In genomic region chr3:134873789-134874188, GRCh38 we compare ENCODE assay signal across 20 cellular contexts.
DNase-seq lines count a peak whose midpoint lies in the region; ATAC-seq, FAIRE-seq and TF ChIP-seq lines count a peak whose summit lies in the region.
"Had no signal": no experiment of that assay in that cellular context is flagged by ENCODE, and none has a peak within 500 bp of the region (broad histone marks: within the 10 kb centered on the region; RNA-seq: fewer than 3 reads in every experiment).

No MANE protein-coding gene starts in this region.

- ATAC-seq in IMR-90 (ENCODE audit: low read depth) (no peak), HepG2 (no peak)
- ATAC-seq: CD8-positive, alpha-beta T cell had no signal

- no peaks in the 10 kb centered on the region for H3K9me3 ChIP-seq in IMR-90 (ENCODE audit: control insufficient read depth, insufficient read depth, low read length)
- H3K9me3 ChIP-seq in HepG2 (ENCODE audit: low read length), result no peaks in the 10 kb centered on the region
- no peaks in the 10 kb centered on the region for H3K9me3 ChIP-seq in PC-9 (ENCODE audit: insufficient read depth, low read depth)
- H3K9me3 ChIP-seq: BLaER1 treated with 17β-estradiol and CSF1 and Interleukin-3, amounts not matched to agents 10 nM and 100 nM; Caco-2 had no signal

- H2BK15ac ChIP-seq in IMR-90 (ENCODE audit: low read depth, low read length), result no peak overlapping the region

- dilution Hi-C loops in IMR-90 (cut with HindIII; ENCODE audit: low sequenced_read_pairs, unreplicated experiment), result no loop called here

- no peak overlapping the region for H3K23ac ChIP-seq in IMR-90 (ENCODE audit: low read depth, low read length)

- H3K56ac ChIP-seq in IMR-90 (ENCODE audit: extremely low read depth, insufficient read depth, low read length), result no peak overlapping the region

- no CpG with 5 or more reads among the region's 1 CpG for WGBS in IMR-90 (ENCODE audit: extremely low coverage in 2 of 2, insufficient read length in 1 of 2), 2 experiments
- WGBS in HepG2 (ENCODE audit: low lambda C conversion rate), result 0% methylated on average over 1 of the region's 1 CpG

- H3K9me1 ChIP-seq in IMR-90 (ENCODE audit: insufficient read depth, low read length), result no peaks in the 10 kb centered on the region

- TF ChIP-seq POLR2A in IMR-90 (IDR thresholded peaks at IDR 0.05; ENCODE audit: low read depth, low read length), result no peak
- no peak for TF ChIP-seq POLR2A in HepG2 (IDR thresholded peaks at IDR 0.05; ENCODE audit: insufficient read depth in 1 of 2, low read depth in 2 of 2, low read length in 2 of 2)
- no peak for TF ChIP-seq POLR2A in H54 (IDR thresholded peaks at IDR 0.05; ENCODE audit: low read depth, low read length)

- no peaks in the 10 kb centered on the region for H3K79me2 ChIP-seq in HepG2 (ENCODE audit: insufficient read depth, low read length)
- no peaks in the 10 kb centered on the region for H3K79me2 ChIP-seq in PC-9 (ENCODE audit: low read depth)

- no peaks in the 10 kb centered on the region for H3K27me3 ChIP-seq in IMR-90 (ENCODE audit: control insufficient read depth, insufficient read depth, low read length)
- H3K27me3 ChIP-seq in HepG2 (ENCODE audit: control insufficient read depth in 1 of 2, insufficient read depth in 2 of 2, low read length in 2 of 2), result no peaks in the 10 kb centered on the region
- H3K27me3 ChIP-seq in PC-9 (ENCODE audit: insufficient read depth, low read depth), result peaks cover 64% of the 10 kb centered on the region
- H3K27me3 ChIP-seq: BLaER1 treated with 17β-estradiol and CSF1 and Interleukin-3, amounts not matched to agents 10 nM and 100 nM had no signal

- H4K8ac ChIP-seq in IMR-90 (ENCODE audit: low read depth in 2 of 2, low read length in 2 of 2), result no peak overlapping the region

- H4K20me1 ChIP-seq in IMR-90 (ENCODE audit: insufficient read depth, low read length) (no peaks in the 10 kb centered on the region), HepG2 (ENCODE audit: insufficient read depth, low read length) (no peaks in the 10 kb centered on the region), PC-9 (ENCODE audit: insufficient read depth) (no peaks in the 10 kb centered on the region)
- H4K20me1 ChIP-seq: BLaER1 treated with 17β-estradiol and CSF1 and Interleukin-3, amounts not matched to agents 10 nM and 100 nM had no signal

- in situ Hi-C loops in IMR-90 (cut with MboI; ENCODE audit: low sequenced_read_pairs), result no loop called here
- in situ Hi-C loops in HepG2 (cut with HindIII; ENCODE audit: extremely low pct_ligation_motif_present, low pct_unique_long_range_greater_than_20kb), result no loop called here

- no peak overlapping the region for H2BK20ac ChIP-seq in IMR-90 (ENCODE audit: low read depth, low read length)

- DNase-seq in IMR-90 (no peak), HepG2 (ENCODE audit: low spot score) (no peak), PC-9 (no peak), H54 (ENCODE audit: insufficient read length, low spot score) (no peak)
- no peak for DNase-seq in activated T-cell treated with anti-CD3 and anti-CD28 coated beads, Interleukin-2, amount 50 U/mL, for 48 hours
- DNase-seq: 8988T; AML-193; Caco-2; Calu3; CD4-positive, alpha-beta T cell; CD8-positive, alpha-beta T cell; DMS79 treated with DMSO at 0.1 percent for 48 hours; GF-D8 had no signal

- no peak overlapping the region for H4K91ac ChIP-seq in IMR-90 (ENCODE audit: insufficient read depth, low read depth, low read length)

- no peak overlapping the region for H3K18ac ChIP-seq in IMR-90 (ENCODE audit: low read depth, low read length)

- no peak overlapping the region for H2AK5ac ChIP-seq in IMR-90 (ENCODE audit: low read depth, low read length)

- no peak for FAIRE-seq in HepG2 (lab: Jason Lieb, UNC)
- FAIRE-seq in H54 (lab: Jason Lieb, UNC), result no peak
- FAIRE-seq: A204.1, D721Med, G401.6, GM12892, GM18507 had no signal

- no TSS peak for BruUV-seq in IMR-90 (replicated peaks; lab: Mats Ljungman, UMichigan)
- BruUV-seq in HepG2 (replicated peaks; lab: Mats Ljungman, UMichigan), result no TSS peak
- no TSS peak for BruUV-seq in PC-9 (replicated peaks; lab: Mats Ljungman, UMichigan)

- H3K36me3 ChIP-seq in IMR-90 (ENCODE audit: control insufficient read depth, insufficient read depth, low read length), result no peaks in the 10 kb centered on the region
- no peaks in the 10 kb centered on the region for H3K36me3 ChIP-seq in HepG2 (replicated peaks in 1 of 2; ENCODE audit: control insufficient read depth in 1 of 2, insufficient read depth in 2 of 2, low read length in 2 of 2)
- H3K36me3 ChIP-seq in PC-9 (ENCODE audit: low read depth), result no peaks in the 10 kb centered on the region
- H3K36me3 ChIP-seq: BLaER1 treated with 17β-estradiol and CSF1 and Interleukin-3, amounts not matched to agents 10 nM and 100 nM had no signal

- H3K79me1 ChIP-seq in IMR-90 (ENCODE audit: low read depth in 1 of 2, low read length in 2 of 2), result no peaks in the 10 kb centered on the region

- H3F3A ChIP-seq in PC-9 (ENCODE audit: insufficient read depth, low read depth), result no peaks in the 10 kb centered on the region

- no peak overlapping the region for H2BK5ac ChIP-seq in IMR-90 (ENCODE audit: low read depth, low read length, poor library complexity, severe bottlenecking)

- no peak overlapping the region for H3K9ac ChIP-seq in IMR-90 (ENCODE audit: low read depth, low read length)
- no peak overlapping the region for H3K9ac ChIP-seq in HepG2 (ENCODE audit: insufficient read depth, low read depth, low read length)
- H3K9ac ChIP-seq: BLaER1 treated with 17β-estradiol and CSF1 and Interleukin-3, amounts not matched to agents 10 nM and 100 nM had no signal

- H3K9me2 ChIP-seq in PC-9 (ENCODE audit: insufficient read depth), result no peaks in the 10 kb centered on the region

- H3K4me1 ChIP-seq in IMR-90 (ENCODE audit: control insufficient read depth, insufficient read depth, low read length), result no peaks in the 10 kb centered on the region
- peaks cover 9% of the 10 kb centered on the region; the same call in 1 of the 2 replicates for H3K4me1 ChIP-seq in HepG2 (ENCODE audit: insufficient read depth, low read length)
- no peaks in the 10 kb centered on the region for H3K4me1 ChIP-seq in PC-9 (replicated peaks; ENCODE audit: insufficient read depth)
- H3K4me1 ChIP-seq: BLaER1 treated with 17β-estradiol and CSF1 and Interleukin-3, amounts not matched to agents 10 nM and 100 nM; Caco-2 had no signal

- H4K5ac ChIP-seq in IMR-90 (ENCODE audit: low read depth, low read length), result no peak overlapping the region

- H2BK120ac ChIP-seq in IMR-90 (ENCODE audit: low read depth, low read length), result no peak overlapping the region

- no peak overlapping the region for H3K14ac ChIP-seq in IMR-90 (replicated peaks; ENCODE audit: low read depth, low read length)

- TF ChIP-seq RAD21 in IMR-90 (IDR thresholded peaks at IDR 0.05; ENCODE audit: low read length) (no peak), HepG2 (CRISPR knock-in tag; IDR thresholded peaks at IDR 0.05) (no peak)

- H3K27ac ChIP-seq in IMR-90 (ENCODE audit: insufficient read depth, low read length), result no peak overlapping the region
- no peak overlapping the region for H3K27ac ChIP-seq in HepG2 (ENCODE audit: extremely low read length, insufficient read depth, low read length)
- H3K27ac ChIP-seq in PC-9, result no peak overlapping the region
- H3K27ac ChIP-seq: BLaER1 treated with 17β-estradiol and CSF1 and Interleukin-3, amounts not matched to agents 10 nM and 100 nM; C4-2B had no signal

- no peak overlapping the region for H3K4ac ChIP-seq in IMR-90 (ENCODE audit: low read depth, low read length)

- intact Hi-C loops in IMR-90 (cut with micrococcal nuclease) (no loop called here), HepG2 (cut with micrococcal nuclease; ENCODE audit: unreplicated experiment) (no loop called here), PC-9 (cut with micrococcal nuclease; ENCODE audit: unreplicated experiment) (no loop called here)

- no peak overlapping the region for H3K4me2 ChIP-seq in IMR-90 (ENCODE audit: low read depth, low read length)
- H3K4me2 ChIP-seq in HepG2 (ENCODE audit: low read depth, low read length), result no peak overlapping the region
- no peak overlapping the region for H3K4me2 ChIP-seq in PC-9
- H3K4me2 ChIP-seq: BLaER1 treated with 17β-estradiol and CSF1 and Interleukin-3, amounts not matched to agents 10 nM and 100 nM had no signal

- H2AFZ ChIP-seq in IMR-90 (replicated peaks; ENCODE audit: low read length, poor library complexity) (no peak overlapping the region), HepG2 (ENCODE audit: low read length) (no peak overlapping the region), PC-9 (no peak overlapping the region)

- POLR2A ChIA-PET in IMR-90 (lab: Charles Lee; ENCODE audit: unreplicated experiment) (no interaction called here), HepG2 (lab: Yijun Ruan, JAX) (no interaction called here), PC-9 (lab: Charles Lee; ENCODE audit: unreplicated experiment) (no interaction called here)

- CTCF ChIA-PET in IMR-90 (lab: Yijun Ruan, JAX) (no interaction called here), HepG2 (lab: Yijun Ruan, JAX; ENCODE audit: low intra/inter-chr PET ratio, low total read pairs) (no interaction called here), PC-9 (lab: Charles Lee) (no interaction called here)

- TF ChIP-seq CTCF in IMR-90 (conservative IDR thresholded peaks at IDR 0.05; ENCODE audit: low read depth, low read length), result no peak
- TF ChIP-seq CTCF in HepG2 (CRISPR knock-in tag; IDR thresholded peaks at IDR 0.05), result no peak
- no peak for TF ChIP-seq CTCF in PC-9 (conservative IDR thresholded peaks at IDR 0.05)

- TF ChIP-seq EP300 in HepG2 (IDR thresholded peaks at IDR 0.05; ENCODE audit: low read depth in 2 of 2, low read length in 2 of 2) (no peak), HepG2 (CRISPR knock-in tag; IDR thresholded peaks at IDR 0.05; ENCODE audit: borderline replicate concordance) (no peak)

- no peak overlapping the region for H2AK9ac ChIP-seq in IMR-90 (replicated peaks; ENCODE audit: low read depth, low read length, poor library complexity)

- no peak overlapping the region for H3K4me3 ChIP-seq in IMR-90 (ENCODE audit: insufficient read depth, low read depth, low read length)
- H3K4me3 ChIP-seq in HepG2 (replicated peaks in 1 of 3; ENCODE audit: insufficient read depth in 1 of 3, low read depth in 2 of 3, low read length in 3 of 3), result no peak overlapping the region
- no peak overlapping the region for H3K4me3 ChIP-seq in PC-9
- H3K4me3 ChIP-seq: BLaER1 treated with 17β-estradiol and CSF1 and Interleukin-3, amounts not matched to agents 10 nM and 100 nM had no signal

TF ChIP-seq in IMR-90, 13 proteins besides CTCF, POLR2A, EP300 and RAD21:
- no peak for TF ChIP-seq MXI1 (IDR thresholded peaks at IDR 0.05; ENCODE audit: borderline replicate concordance, low read depth, low read length)
- peak; percentile 66 for TF ChIP-seq MAFK (IDR thresholded peaks at IDR 0.05; ENCODE audit: low read depth, low read length)
- no peak for TF ChIP-seq FOS (IDR thresholded peaks at IDR 0.05; ENCODE audit: low read depth, low read length)

TF ChIP-seq in HepG2, 621 proteins besides CTCF, POLR2A, EP300 and RAD21 (continues in another document):
- TF ChIP-seq THAP8 (CRISPR knock-in tag; IDR thresholded peaks at IDR 0.05; ENCODE audit: borderline replicate concordance), result no peak
- peak; percentile 75 for TF ChIP-seq MAFF (IDR thresholded peaks at IDR 0.05; ENCODE audit: low read depth, low read length)
